Comparison of ENCODE assay signal across 22 cellular contexts in the genomic region with DNA sequence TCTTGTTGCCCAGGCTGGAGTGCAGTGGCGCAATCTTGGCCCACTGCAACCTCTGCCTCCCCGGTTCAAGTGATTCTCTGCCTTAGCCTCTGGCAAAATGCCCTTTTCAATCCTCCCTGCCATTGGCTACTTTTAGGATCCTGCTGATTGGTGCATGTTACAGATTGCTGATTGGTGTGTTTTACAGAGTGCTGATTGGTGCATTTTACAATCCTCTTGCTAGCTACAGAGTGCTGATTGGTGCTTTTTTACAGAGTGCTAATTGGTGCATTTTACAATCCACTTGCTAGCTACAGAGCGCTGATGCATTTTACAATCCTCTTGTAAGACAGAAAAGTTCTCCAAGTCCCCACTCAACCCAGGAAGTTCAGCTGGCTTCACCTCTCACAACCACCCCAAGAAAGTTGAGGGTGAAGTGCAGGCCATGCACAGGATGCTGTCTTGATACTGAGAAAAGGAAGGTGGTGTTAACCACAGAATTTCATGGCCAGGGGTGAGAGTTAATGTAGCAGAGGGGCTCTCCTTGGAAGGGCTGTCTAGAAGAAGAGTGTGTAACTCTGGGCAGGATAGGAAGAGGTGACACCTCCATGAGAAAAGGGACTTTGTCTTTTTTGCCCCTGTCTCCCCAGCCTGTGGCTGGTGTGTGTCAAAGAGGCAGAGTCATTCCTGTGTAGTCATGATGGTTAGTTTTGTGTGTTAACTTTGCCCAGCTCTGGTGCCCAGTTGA.
DNase-seq lines count a peak whose midpoint lies in the region; ATAC-seq and TF ChIP-seq lines count a peak whose summit lies in the region.
"Had no signal": no experiment of that assay in that cellular context is flagged by ENCODE, and none has a peak within 500 bp of the region (broad histone marks: within the 10 kb centered on the region; RNA-seq: fewer than 3 reads in every experiment).

No MANE protein-coding gene starts in this region.

- H3K27ac ChIP-seq in esophagus muscularis mucosa (replicated peaks in 1 of 4) (no peak overlapping the region), upper lobe of right lung (no peak overlapping the region)
- H3K27ac ChIP-seq: body of pancreas, hepatocyte, suprapubic skin had no signal

- ATAC-seq in upper lobe of right lung, result peak; percentile 26
- ATAC-seq: body of pancreas, HCT116, mucosa of descending colon had no signal

- intact Hi-C loops in activated naive CD4-positive, alpha-beta T cell treated with anti-CD3 and anti-CD28 coated beads for 36 hours (cut with micrococcal nuclease), result no loop called here
- intact Hi-C loops in esophagus muscularis mucosa (cut with DNase I) (no loop called here), upper lobe of right lung (cut with DNase I) (no loop called here)

- TF ChIP-seq CTCF in esophagus muscularis mucosa (IDR thresholded peaks at IDR 0.05) (no peak), upper lobe of right lung (IDR thresholded peaks at IDR 0.05) (no peak)

- TF ChIP-seq POLR2A in esophagus muscularis mucosa (IDR thresholded peaks at IDR 0.05; ENCODE audit: low read depth), result no peak

- H3K27me3 Mint-ChIP-seq in activated naive CD4-positive, alpha-beta T cell treated with anti-CD3 and anti-CD28 coated beads for 36 hours (ENCODE audit: low read depth), result no peaks in the 10 kb centered on the region
- H3K27me3 Mint-ChIP-seq in T-helper 1 cell treated with Interleukin-12 subunit alpha and Interleukin-12 subunit beta and Interleukin-4 antibody, amounts not matched to agents 30 μg/mL and 1 μg/mL, for 36 hours (ENCODE audit: low read depth), result no peaks in the 10 kb centered on the region
- H3K27me3 Mint-ChIP-seq: activated B cell treated with CpG ODN at 0.5 μM for 24 hours, progenitor cell of endocrine pancreas had no signal

- TF ChIP-seq EP300 in esophagus muscularis mucosa (IDR thresholded peaks at IDR 0.05), result no peak

- H3K27ac Mint-ChIP-seq in activated naive CD4-positive, alpha-beta T cell treated with anti-CD3 and anti-CD28 coated beads for 36 hours, result no peak overlapping the region
- H3K27ac Mint-ChIP-seq in T-helper 1 cell treated with Interleukin-12 subunit alpha and Interleukin-12 subunit beta and Interleukin-4 antibody, amounts not matched to agents 30 μg/mL and 1 μg/mL, for 36 hours, result peak overlapping the region; percentile 52
- H3K27ac Mint-ChIP-seq: activated B cell treated with CpG ODN at 0.5 μM for 24 hours, progenitor cell of endocrine pancreas had no signal

- DNase-seq in activated naive CD4-positive, alpha-beta T cell treated with anti-CD3 and anti-CD28 coated beads for 36 hours, result peak; percentile 24
- DNase-seq in activated naive CD4-positive, alpha-beta T cell treated with anti-CD3 and anti-CD28 coated beads, Interleukin-2, amount 50 U/mL, for 16 hours, result no peak
- DNase-seq in esophagus muscularis mucosa (ENCODE audit: extremely low spot score), result peak; percentile 64
- DNase-seq in upper lobe of right lung, result no peak
- DNase-seq in activated effector memory CD4-positive, alpha-beta T cell treated with Interleukin-2 at 50 U/mL for 16 hours, result no peak
- DNase-seq in HAP-1 (ENCODE audit: low spot score in 2 of 2), result no peak
- DNase-seq: activated B cell treated with CpG ODN at 0.5 μM for 24 hours; body of pancreas; DMS153; effector CD8-positive, alpha-beta T cell; foreskin melanocyte; MM.1S; mucosa of descending colon; NCI-H1436; NCI-H510A treated with DMSO at 0.1 percent for 48 hours; SK-N-SH; T-helper 9 cell had no signal

- H3K27me3 ChIP-seq in esophagus muscularis mucosa (no peaks in the 10 kb centered on the region), upper lobe of right lung (no peaks in the 10 kb centered on the region), HAP-1 (ENCODE audit: low read depth) (no peaks in the 10 kb centered on the region)
- H3K27me3 ChIP-seq: body of pancreas, hepatocyte, suprapubic skin had no signal

- H3K9me3 ChIP-seq in esophagus muscularis mucosa (no peaks in the 10 kb centered on the region), upper lobe of right lung (no peaks in the 10 kb centered on the region), HAP-1 (no peaks in the 10 kb centered on the region)
- H3K9me3 ChIP-seq: body of pancreas, mucosa of descending colon, SK-N-SH, suprapubic skin had no signal

- in situ Hi-C loops in HAP-1 (cut with MboI; ENCODE audit: low sequenced_read_pairs), result no loop called here

- H3K36me3 Mint-ChIP-seq in activated naive CD4-positive, alpha-beta T cell treated with anti-CD3 and anti-CD28 coated beads for 36 hours (ENCODE audit: low read depth), result peaks cover 10% of the 10 kb centered on the region
- no peaks in the 10 kb centered on the region for H3K36me3 Mint-ChIP-seq in T-helper 1 cell treated with Interleukin-12 subunit alpha and Interleukin-12 subunit beta and Interleukin-4 antibody, amounts not matched to agents 30 μg/mL and 1 μg/mL, for 36 hours (ENCODE audit: low read depth)

- peaks cover 34% of the 10 kb centered on the region for H3K4me1 Mint-ChIP-seq in activated naive CD4-positive, alpha-beta T cell treated with anti-CD3 and anti-CD28 coated beads for 36 hours (ENCODE audit: low read depth)
- peaks cover 6% of the 10 kb centered on the region for H3K4me1 Mint-ChIP-seq in T-helper 1 cell treated with Interleukin-12 subunit alpha and Interleukin-12 subunit beta and Interleukin-4 antibody, amounts not matched to agents 30 μg/mL and 1 μg/mL, for 36 hours (ENCODE audit: low read depth)
- H3K4me1 Mint-ChIP-seq: activated B cell treated with CpG ODN at 0.5 μM for 24 hours had no signal

- no peaks in the 10 kb centered on the region for H3K36me3 ChIP-seq in esophagus muscularis mucosa
- H3K36me3 ChIP-seq in upper lobe of right lung, result no peaks in the 10 kb centered on the region
- H3K36me3 ChIP-seq in HAP-1 (replicated peaks), result no peaks in the 10 kb centered on the region
- H3K36me3 ChIP-seq: suprapubic skin had no signal

- peaks cover 4% of the 10 kb centered on the region for H3K9me3 Mint-ChIP-seq in activated naive CD4-positive, alpha-beta T cell treated with anti-CD3 and anti-CD28 coated beads for 36 hours
- no peaks in the 10 kb centered on the region for H3K9me3 Mint-ChIP-seq in T-helper 1 cell treated with Interleukin-12 subunit alpha and Interleukin-12 subunit beta and Interleukin-4 antibody, amounts not matched to agents 30 μg/mL and 1 μg/mL, for 36 hours

- no peak overlapping the region for H3K4me3 Mint-ChIP-seq in activated naive CD4-positive, alpha-beta T cell treated with anti-CD3 and anti-CD28 coated beads for 36 hours
- H3K4me3 Mint-ChIP-seq in T-helper 1 cell treated with Interleukin-12 subunit alpha and Interleukin-12 subunit beta and Interleukin-4 antibody, amounts not matched to agents 30 μg/mL and 1 μg/mL, for 36 hours, result no peak overlapping the region
- H3K4me3 Mint-ChIP-seq: activated B cell treated with CpG ODN at 0.5 μM for 24 hours had no signal

- H3K4me1 ChIP-seq in esophagus muscularis mucosa (no peaks in the 10 kb centered on the region), upper lobe of right lung (no peaks in the 10 kb centered on the region), HAP-1 (no peaks in the 10 kb centered on the region; the same call in 1 of the 2 replicates)
- H3K4me1 ChIP-seq: suprapubic skin had no signal

- CTCF ChIA-PET in activated naive CD4-positive, alpha-beta T cell treated with anti-CD3 and anti-CD28 coated beads for 36 hours (lab: Charles Lee), result no interaction called here

- H3K4me3 ChIP-seq in esophagus muscularis mucosa, result no peak overlapping the region
- H3K4me3 ChIP-seq in upper lobe of right lung, result no peak overlapping the region
- no peak overlapping the region for H3K4me3 ChIP-seq in HAP-1
- H3K4me3 ChIP-seq: body of pancreas, hepatocyte, mucosa of descending colon, suprapubic skin had no signal

- WGBS in esophagus muscularis mucosa, result 98% methylated on average over 3 of the region's 3 CpGs

Comparison
In these comparisons a context has a peak if more than half of its experiments do, and no peak if none do; other contexts are left out.
1. DNase-seq: peak in activated naive CD4-positive, alpha-beta T cell treated with anti-CD3 and anti-CD28 coated beads for 36 hours (single experiment) and esophagus muscularis mucosa (single experiment); none in activated naive CD4-positive, alpha-beta T cell treated with anti-CD3 and anti-CD28 coated beads, Interleukin-2, amount 50 U/mL, for 16 hours (single experiment), upper lobe of right lung (single experiment), activated effector memory CD4-positive, alpha-beta T cell treated with Interleukin-2 at 50 U/mL for 16 hours (single experiment) and HAP-1 (0 of 2).